ENCODE assay signal across 8 cellular contexts in genomic region chr10:71840177-71840711, GRCh38. TPM values are rescaled to one million over a fixed set of nuclear protein-coding genes. Genes with fewer than 3 reads are reported as not detected.
DNase-seq lines count a peak whose midpoint lies in the region; ATAC-seq, FAIRE-seq and TF ChIP-seq lines count a peak whose summit lies in the region.

No MANE protein-coding gene starts in this region.

- ATAC-seq in activated T-helper 17 cell treated with anti-CD3 and anti-CD28 coated beads, Interleukin-2, amount 50 U/mL, for 72 hours (replicated peaks): no peak

- no peak for TF ChIP-seq POLR2A in adrenal gland (IDR thresholded peaks at IDR 0.05)

- no peaks in the 10 kb centered on the region for H3K36me3 Mint-ChIP-seq in activated T-helper 17 cell treated with anti-CD3 and anti-CD28 coated beads, Interleukin-2, amount 50 U/mL, for 72 hours (ENCODE audit: low read depth)

- no peaks in the 10 kb centered on the region for H3K9me3 ChIP-seq in adrenal gland (replicated peaks in 1 of 3)
- no peaks in the 10 kb centered on the region for H3K9me3 ChIP-seq in left ventricle myocardium inferior (replicated peaks)

- H3K4me3 ChIP-seq in adrenal gland (no peak overlapping the region), left ventricle myocardium inferior (no peak overlapping the region)

- no peak overlapping the region for H3K27ac Mint-ChIP-seq in activated T-helper 17 cell treated with anti-CD3 and anti-CD28 coated beads, Interleukin-2, amount 50 U/mL, for 72 hours

- no peak for TF ChIP-seq CTCF in D721Med (IDR thresholded peaks at IDR 0.05; ENCODE audit: insufficient read depth, missing control alignments)
- no peak for TF ChIP-seq CTCF in adrenal gland (IDR thresholded peaks at IDR 0.05)
- no peak for TF ChIP-seq CTCF in left ventricle myocardium inferior (IDR thresholded peaks at IDR 0.05; ENCODE audit: borderline replicate concordance)

- no peaks in the 10 kb centered on the region for H3K27me3 ChIP-seq in adrenal gland
- no peaks in the 10 kb centered on the region for H3K27me3 ChIP-seq in left ventricle myocardium inferior (ENCODE audit: low read depth)

- FAIRE-seq in D721Med (lab: Jason Lieb, UNC): peak; percentile 55

- H3K4me1 Mint-ChIP-seq in activated T-helper 17 cell treated with anti-CD3 and anti-CD28 coated beads, Interleukin-2, amount 50 U/mL, for 72 hours: peaks cover 65% of the 10 kb centered on the region

- H3K36me3 ChIP-seq in adrenal gland (replicated peaks in 1 of 2): no peaks in the 10 kb centered on the region
- H3K36me3 ChIP-seq in left ventricle myocardium inferior: no peaks in the 10 kb centered on the region

- H3K4me3 Mint-ChIP-seq in activated T-helper 17 cell treated with anti-CD3 and anti-CD28 coated beads, Interleukin-2, amount 50 U/mL, for 72 hours: no peak overlapping the region

- no peaks in the 10 kb centered on the region for H3K27me3 Mint-ChIP-seq in activated T-helper 17 cell treated with anti-CD3 and anti-CD28 coated beads, Interleukin-2, amount 50 U/mL, for 72 hours

- H3K9me3 Mint-ChIP-seq in activated T-helper 17 cell treated with anti-CD3 and anti-CD28 coated beads, Interleukin-2, amount 50 U/mL, for 72 hours: no peaks in the 10 kb centered on the region

- H3K27ac ChIP-seq in adrenal gland: peak overlapping the region in 1 of 5 donors; percentile 89
- H3K27ac ChIP-seq in left ventricle myocardium inferior (replicated peaks): peak overlapping the region; percentile 84

- intact Hi-C loops in adrenal gland (cut with DNase I): no loop called here
- intact Hi-C loops in left ventricle myocardium inferior (cut with micrococcal nuclease): no loop called here

- peaks cover 62 to 93% of the 10 kb centered on the region in 2 donors for H3K4me1 ChIP-seq in adrenal gland (replicated peaks in 1 of 2)
- H3K4me1 ChIP-seq in left ventricle myocardium inferior: peaks cover 100% of the 10 kb centered on the region

- peak; percentile 62 for DNase-seq in D721Med (ENCODE audit: insufficient read length, low spot score)
- DNase-seq in NCI-H1436 treated with DMSO at 0.1 percent for 48 hours (lab: John Stamatoyannopoulos, UW): peak; percentile 66
- peak; percentile 78 to 94 (median 87) for DNase-seq in adrenal gland
- DNase-seq in left ventricle myocardium inferior: peak; percentile 68
- DNase-seq in retina: peak; percentile 88
- no peak for DNase-seq in GM19238 (ENCODE audit: insufficient read length, low spot score)
- DNase-seq in mesenteric fat pad (ENCODE audit: low spot score): no peak

- WGBS in adrenal gland, 4 donors: 17 to 29% (median 21%) methylated on average over 4 of the region's 4 CpGs

RNA-seq across cellular contexts. Expression of gene PSAP, which starts 10.8 kb away (rescaled TPM):
- 1,000 to 10,000 TPM; 1,730 to 3,452 (median 2,381) TPM for total RNA-seq in adrenal gland
- 1,000 to 10,000 TPM in 1 of 3 donors, 100 to 1,000 TPM in 2; 623 to 1,694 (median 805) TPM for polyA plus RNA-seq in adrenal gland
- 1,672 TPM for total RNA-seq in left ventricle myocardium inferior
- total RNA-seq in activated T-helper 17 cell treated with anti-CD3 and anti-CD28 coated beads, Interleukin-2, amount 50 U/mL, for 72 hours: 100 to 1,000 TPM; 121 to 153 TPM
- total RNA-seq in mesenteric fat pad: 1,414 TPM

Comparison
In these comparisons a context has a peak if more than half of its experiments do, and no peak if none do; other contexts are left out.
1. DNase-seq: peak in D721Med (single experiment), NCI-H1436 treated with DMSO at 0.1 percent for 48 hours (single experiment), adrenal gland (7 of 7), left ventricle myocardium inferior (single experiment) and retina (single experiment); none in GM19238 (single experiment) and mesenteric fat pad (single experiment).